In genomic region chr1:6700853-6701436, GRCh38 we compare ENCODE assay signal across 8 cellular contexts. TPM values are rescaled to one million over a fixed set of nuclear protein-coding genes. Genes with fewer than 3 reads are reported as not detected.
DNase-seq lines count a peak whose midpoint lies in the region; ATAC-seq, FAIRE-seq and TF ChIP-seq lines count a peak whose summit lies in the region.

No MANE protein-coding gene starts in this region.

- H3K4me3 ChIP-seq in heart right ventricle (peak overlapping the region; percentile 97 to 100 (median 99)), hepatocyte (peak overlapping the region; percentile 100)

- peaks cover 44% of the 10 kb centered on the region for H3K79me2 ChIP-seq in hepatocyte

- no peak for TF ChIP-seq CTCF in heart right ventricle (IDR thresholded peaks at IDR 0.05)
- TF ChIP-seq CTCF in activated CD8-positive, alpha-beta T cell treated with anti-CD3 and anti-CD28 coated beads for 36 hours (IDR thresholded peaks at IDR 0.05) = no peak
- no peak for TF ChIP-seq CTCF in hepatocyte (IDR thresholded peaks at IDR 0.05; ENCODE audit: poor library complexity)

- WGBS in heart right ventricle, 2 donors = 2 to 3% methylated on average over 24 of the region's 24 CpGs
- 6% methylated on average over 23 of the region's 24 CpGs for WGBS in hepatocyte (ENCODE audit: low lambda C conversion rate, missing lambda C conversion rate)

- H3K9me3 Mint-ChIP-seq in activated CD8-positive, alpha-beta T cell treated with anti-CD3 and anti-CD28 coated beads for 36 hours = no peaks in the 10 kb centered on the region
- H3K9me3 Mint-ChIP-seq in stimulated activated effector memory CD8-positive, alpha-beta T cell treated with anti-CD3 and anti-CD28 coated beads, Interleukin-12 subunit alpha, Interleukin-12 subunit beta, amount 100 ng/mL, for 72 hours = no peaks in the 10 kb centered on the region

- H3K36me3 Mint-ChIP-seq in activated CD8-positive, alpha-beta T cell treated with anti-CD3 and anti-CD28 coated beads for 36 hours (ENCODE audit: low read depth) = peaks cover 13% of the 10 kb centered on the region
- peaks cover 19% of the 10 kb centered on the region for H3K36me3 Mint-ChIP-seq in stimulated activated effector memory CD8-positive, alpha-beta T cell treated with anti-CD3 and anti-CD28 coated beads, Interleukin-12 subunit alpha, Interleukin-12 subunit beta, amount 100 ng/mL, for 72 hours

- no peaks in the 10 kb centered on the region for H3K9me3 ChIP-seq in heart right ventricle
- no peaks in the 10 kb centered on the region for H3K9me3 ChIP-seq in hepatocyte (ENCODE audit: low read depth)

- FAIRE-seq in HTR-8/SVneo (lab: Jason Lieb, UNC) = no peak

- POLR2A ChIA-PET in activated CD8-positive, alpha-beta T cell treated with anti-CD3 and anti-CD28 coated beads for 36 hours (lab: Charles Lee) = interaction anchor here (0.6 to 1.4 kb wide), 11 partner anchors 10 to 230 kb away, joined by 3 to 6 read pairs (median 3); partner anchors contain the start of gene CAMTA1

- peak overlapping the region; percentile 88 for H3K27ac Mint-ChIP-seq in activated CD8-positive, alpha-beta T cell treated with anti-CD3 and anti-CD28 coated beads for 36 hours
- H3K27ac Mint-ChIP-seq in stimulated activated effector memory CD8-positive, alpha-beta T cell treated with anti-CD3 and anti-CD28 coated beads, Interleukin-12 subunit alpha, Interleukin-12 subunit beta, amount 100 ng/mL, for 72 hours = peak overlapping the region; percentile 94

- H3K4me1 ChIP-seq in heart right ventricle (peaks cover 11 to 30% (median 22%) of the 10 kb centered on the region in 9 donors), hepatocyte (ENCODE audit: insufficient read depth) (peaks cover 10% of the 10 kb centered on the region)

- H3K4me1 Mint-ChIP-seq in activated CD8-positive, alpha-beta T cell treated with anti-CD3 and anti-CD28 coated beads for 36 hours (ENCODE audit: low read depth) = peaks cover 33% of the 10 kb centered on the region
- H3K4me1 Mint-ChIP-seq in stimulated activated effector memory CD8-positive, alpha-beta T cell treated with anti-CD3 and anti-CD28 coated beads, Interleukin-12 subunit alpha, Interleukin-12 subunit beta, amount 100 ng/mL, for 72 hours = peaks cover 27% of the 10 kb centered on the region

- DNase-seq in heart right ventricle = no peak
- DNase-seq in left cardiac atrium = no peak
- DNase-seq in activated CD8-positive, alpha-beta T cell treated with anti-CD3 and anti-CD28 coated beads for 36 hours = peak; percentile 19
- DNase-seq in hepatocyte (ENCODE audit: low spot score) = no peak
- DNase-seq in stimulated activated effector memory CD8-positive, alpha-beta T cell treated with anti-CD3 and anti-CD28 coated beads, Interleukin-12 subunit alpha, Interleukin-12 subunit beta, amount 100 ng/mL, for 72 hours (ENCODE audit: low spot score in 2 of 2) = no peak
- no peak for DNase-seq in central memory CD4-positive, alpha-beta T cell
- DNase-seq in HTR-8/SVneo (ENCODE audit: insufficient read length, low spot score) = no peak
- DNase-seq in stimulated activated CD4-positive, alpha-beta T cell treated with anti-CD3 and anti-CD28 coated beads, Interleukin-2, amount 100 ng/mL, for 48 hours = no peak

- CTCF ChIA-PET in activated CD8-positive, alpha-beta T cell treated with anti-CD3 and anti-CD28 coated beads for 36 hours (lab: Charles Lee) = interaction anchor here (0.6 to 1.7 kb wide), 12 partner anchors 9 to 144 kb away, joined by 3 to 9 read pairs (median 3); no protein-coding TSS in a partner anchor

- no peaks in the 10 kb centered on the region for H4K20me1 ChIP-seq in hepatocyte (ENCODE audit: insufficient read depth, poor library complexity, severe bottlenecking)

- intact Hi-C loops in heart right ventricle (cut with DNase I) = no loop called here
- intact Hi-C loops in left cardiac atrium (cut with DNase I) = no loop called here
- intact Hi-C loops in activated CD8-positive, alpha-beta T cell treated with anti-CD3 and anti-CD28 coated beads for 36 hours (cut with micrococcal nuclease) = no loop called here

- peaks cover 0 to 9% (median 0%) of the 10 kb centered on the region in 9 donors for H3K36me3 ChIP-seq in heart right ventricle
- no peaks in the 10 kb centered on the region for H3K36me3 ChIP-seq in hepatocyte (replicated peaks; ENCODE audit: insufficient read depth, low read depth)

- peak overlapping the region; percentile 91 for H3K4me3 Mint-ChIP-seq in activated CD8-positive, alpha-beta T cell treated with anti-CD3 and anti-CD28 coated beads for 36 hours
- H3K4me3 Mint-ChIP-seq in stimulated activated effector memory CD8-positive, alpha-beta T cell treated with anti-CD3 and anti-CD28 coated beads, Interleukin-12 subunit alpha, Interleukin-12 subunit beta, amount 100 ng/mL, for 72 hours = peak overlapping the region; percentile 84

- peak in 4 of 8 donors; percentile 3 to 17 (median 13) for ATAC-seq in heart right ventricle
- no peak for ATAC-seq in left cardiac atrium
- ATAC-seq in activated CD8-positive, alpha-beta T cell treated with anti-CD3 and anti-CD28 coated beads for 36 hours = peak; percentile 11
- peak; percentile 23 for ATAC-seq in stimulated activated effector memory CD8-positive, alpha-beta T cell treated with anti-CD3 and anti-CD28 coated beads, Interleukin-12 subunit alpha, Interleukin-12 subunit beta, amount 100 ng/mL, for 72 hours

- H2AFZ ChIP-seq in hepatocyte = peak overlapping the region; percentile 89

- H3K27ac ChIP-seq in heart right ventricle (peak overlapping the region; percentile 19 to 95 (median 92)), hepatocyte (peak overlapping the region; percentile 92)

- H3K4me2 ChIP-seq in hepatocyte = peak overlapping the region; percentile 92

- H3K9me2 ChIP-seq in hepatocyte (replicated peaks; ENCODE audit: insufficient read depth) = no peaks in the 10 kb centered on the region

- no peaks in the 10 kb centered on the region for H3K27me3 Mint-ChIP-seq in activated CD8-positive, alpha-beta T cell treated with anti-CD3 and anti-CD28 coated beads for 36 hours

- H3K27me3 ChIP-seq in heart right ventricle (no peaks in the 10 kb centered on the region), hepatocyte (no peaks in the 10 kb centered on the region)

RNA-seq across cellular contexts. Expression of gene DNAJC11, which starts 0.7 kb away (rescaled TPM):
- 10 to 100 TPM; 60.8 to 80.6 (median 73.2) TPM for total RNA-seq in heart right ventricle
- 10 to 100 TPM; 31.2 to 63.1 TPM for polyA plus RNA-seq in heart right ventricle
- total RNA-seq in left cardiac atrium = 10 to 100 TPM; 54.5 to 57.1 TPM
- total RNA-seq in activated CD8-positive, alpha-beta T cell treated with anti-CD3 and anti-CD28 coated beads for 36 hours = 10 to 100 TPM; 52.8 to 53.3 TPM
- total RNA-seq in hepatocyte = 35.3 and 47.9 TPM in 2 replicates
- 39.5 and 43.0 TPM in 2 replicates for polyA plus RNA-seq in hepatocyte

Comparison
In these comparisons a context has a peak if more than half of its experiments do, and no peak if none do; other contexts are left out.
1. ATAC-seq: peak in activated CD8-positive, alpha-beta T cell treated with anti-CD3 and anti-CD28 coated beads for 36 hours (single experiment) and stimulated activated effector memory CD8-positive, alpha-beta T cell treated with anti-CD3 and anti-CD28 coated beads, Interleukin-12 subunit alpha, Interleukin-12 subunit beta, amount 100 ng/mL, for 72 hours (single experiment); none in left cardiac atrium (0 of 2).